In the genomic region with DNA sequence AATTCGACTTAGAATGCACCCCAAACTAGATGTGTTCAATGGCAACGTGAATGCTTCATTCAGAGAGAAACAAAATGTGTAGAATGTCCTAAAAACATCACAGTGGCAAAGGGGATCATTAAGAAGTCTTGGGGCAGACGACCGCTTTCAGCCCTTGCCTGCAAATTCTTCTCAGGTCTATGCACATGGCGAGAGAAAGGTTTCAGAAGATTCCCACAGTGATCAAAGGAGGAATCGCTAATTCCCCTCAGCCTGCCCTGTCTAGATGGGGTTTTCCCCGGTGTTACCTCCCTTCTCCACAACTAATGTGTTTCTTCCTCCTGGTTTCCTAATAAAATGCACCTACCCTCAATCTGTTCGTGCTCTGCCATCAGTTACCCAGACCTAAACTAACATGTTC, we compare ENCODE assay signal across 24 cellular contexts.
"Had no signal": no experiment of that assay in that cellular context is flagged by ENCODE, and none has a peak within 500 bp of the region (broad histone marks: within the 10 kb centered on the region; RNA-seq: fewer than 3 reads in every experiment).

No MANE protein-coding gene starts in this region.

- H3K27ac Mint-ChIP-seq: activated naive CD4-positive, alpha-beta T cell treated with anti-CD3 and anti-CD28 coated beads, Interleukin-2, amount 10 ng/mL, durations not matched to agents 7 days and 5 days; activated naive CD8-positive, alpha-beta T cell treated with anti-CD3 and anti-CD28 coated beads, Interleukin-2, amount 10 ng/mL, durations not matched to agents 7 days and 5 days; activated T-cell treated with anti-CD3 and anti-CD28 coated beads, Interleukin-2, amount 50 U/mL, for 24 hours; effector memory CD8-positive, alpha-beta T cell had no signal

- H3K4me3 ChIP-seq: ascending aorta, gastroesophageal sphincter, left lung, lower lobe of right lung, mucosa of descending colon, spleen, suprapubic skin, tibial artery had no signal

- ATAC-seq: effector memory CD8-positive, alpha-beta T cell; gastroesophageal sphincter; left lung; lower lobe of right lung; mucosa of descending colon; right cardiac atrium had no signal

- H3K9me3 ChIP-seq: ascending aorta, left lung, lower lobe of right lung, mucosa of descending colon, suprapubic skin, tibial artery had no signal

- H3K36me3 ChIP-seq: ascending aorta, brain microvascular endothelial cell, gastroesophageal sphincter, left lung, lower lobe of right lung, spleen, suprapubic skin, tibial artery had no signal

- DNase-seq: activated CD4-positive, alpha-beta T cell treated with anti-CD3 and anti-CD28 coated beads for 4 hours; activated CD4-positive, alpha-beta T cell treated with anti-CD3 and anti-CD28 coated beads, Interleukin-2, amount 50 U/mL, for 48 hours; activated CD4-positive, CD25-positive, alpha-beta regulatory T cell; activated CD8-positive, alpha-beta memory T cell treated with anti-CD3 and anti-CD28 coated beads, Interleukin-2, amount 50 U/mL, for 4 hours; activated gamma-delta T cell; activated naive CD4-positive, alpha-beta T cell treated with anti-CD3 and anti-CD28 coated beads, Interleukin-2, amount 10 ng/mL, durations not matched to agents 7 days and 5 days; activated naive CD8-positive, alpha-beta T cell treated with anti-CD3 and anti-CD28 coated beads, Interleukin-2, amount 10 ng/mL, durations not matched to agents 7 days and 5 days; activated T-cell treated with anti-CD3 and anti-CD28 coated beads, Interleukin-2, amount 50 U/mL, for 24 hours; brain microvascular endothelial cell; cortex of kidney; effector memory CD8-positive, alpha-beta T cell; hippocampal formation; left lung; lower lobe of right lung; mesendoderm; mucosa of descending colon; right cardiac atrium; spleen; stimulated activated naive CD4-positive, alpha-beta T cell; T-helper 2 cell; tibial artery had no signal

- H3K4me3 Mint-ChIP-seq: activated naive CD4-positive, alpha-beta T cell treated with anti-CD3 and anti-CD28 coated beads, Interleukin-2, amount 10 ng/mL, durations not matched to agents 7 days and 5 days; activated naive CD8-positive, alpha-beta T cell treated with anti-CD3 and anti-CD28 coated beads, Interleukin-2, amount 10 ng/mL, durations not matched to agents 7 days and 5 days; activated T-cell treated with anti-CD3 and anti-CD28 coated beads, Interleukin-2, amount 50 U/mL, for 24 hours; effector memory CD8-positive, alpha-beta T cell had no signal

- H3K27ac ChIP-seq: ascending aorta, brain microvascular endothelial cell, gastroesophageal sphincter, left lung, lower lobe of right lung, spleen, suprapubic skin, tibial artery had no signal

- H3K27me3 ChIP-seq: ascending aorta, brain microvascular endothelial cell, gastroesophageal sphincter, left lung, spleen, suprapubic skin, tibial artery had no signal

- H3K9me3 Mint-ChIP-seq: activated naive CD4-positive, alpha-beta T cell treated with anti-CD3 and anti-CD28 coated beads, Interleukin-2, amount 10 ng/mL, durations not matched to agents 7 days and 5 days; activated naive CD8-positive, alpha-beta T cell treated with anti-CD3 and anti-CD28 coated beads, Interleukin-2, amount 10 ng/mL, durations not matched to agents 7 days and 5 days; activated T-cell treated with anti-CD3 and anti-CD28 coated beads, Interleukin-2, amount 50 U/mL, for 24 hours; effector memory CD8-positive, alpha-beta T cell had no signal

- H3K4me1 ChIP-seq: ascending aorta, gastroesophageal sphincter, left lung, tibial artery had no signal

- H3K36me3 Mint-ChIP-seq: activated naive CD4-positive, alpha-beta T cell treated with anti-CD3 and anti-CD28 coated beads, Interleukin-2, amount 10 ng/mL, durations not matched to agents 7 days and 5 days; activated naive CD8-positive, alpha-beta T cell treated with anti-CD3 and anti-CD28 coated beads, Interleukin-2, amount 10 ng/mL, durations not matched to agents 7 days and 5 days had no signal
